1 cellular context compared by ENCODE assay signal in genomic region chr22:37316405-37316804, GRCh38.
TF ChIP-seq lines count a peak whose summit lies in the region.

No MANE protein-coding gene starts in this region.

TF ChIP-seq in IMR-90, 13 proteins besides CTCF, POLR2A, EP300 and RAD21 (continued from another document):
- TF ChIP-seq MAZ (IDR thresholded peaks at IDR 0.05; ENCODE audit: borderline replicate concordance, low read depth, low read length): no peak
- no peak for TF ChIP-seq SMC3 (IDR thresholded peaks at IDR 0.05; ENCODE audit: low read depth, low read length)
